Comparison of ENCODE assay signal across 1 cellular context in genomic region chr7:121395961-121396757, GRCh38.
TF ChIP-seq lines count a peak whose summit lies in the region.

Gene FAM3C, minus strand, starts transcription at chr7:121396308. Its CDS starts 13,339 bp downstream, at chr7:121382969.

TF ChIP-seq in HCT116, 20 proteins besides CTCF, POLR2A, EP300 and RAD21 (continued from another document):
- no peak for TF ChIP-seq ZBTB33 (IDR thresholded peaks at IDR 0.05; ENCODE audit: extremely low read depth, insufficient replicate concordance, low read length)
- TF ChIP-seq SIN3A (IDR thresholded peaks at IDR 0.05; ENCODE audit: low read depth) = peak; percentile 93
- peak; percentile 34; the same call in 1 of the 2 replicates for TF ChIP-seq SRF (IDR thresholded peaks at IDR 0.05; ENCODE audit: low read depth)
